In genomic region chr15:58070801-58071418, GRCh38 we compare ENCODE assay signal across 8 cellular contexts. TPM values are rescaled to one million over a fixed set of nuclear protein-coding genes. Genes with fewer than 3 reads are reported as not detected.
DNase-seq lines count a peak whose midpoint lies in the region; ATAC-seq and TF ChIP-seq lines count a peak whose summit lies in the region.

No MANE protein-coding gene starts in this region.

- CTCF ChIA-PET in activated CD4-positive, alpha-beta T cell treated with anti-CD3 and anti-CD28 coated beads, Interleukin-2, amount 10 ng/mL, durations not matched to agents 7 days and 5 days (lab: Charles Lee): interaction anchor here (0.7 to 1.6 kb wide), 7 partner anchors 13 to 1404 kb away, joined by 3 to 4 read pairs (median 3); no protein-coding TSS in a partner anchor

- H4K20me1 ChIP-seq in neural progenitor cell (ENCODE audit: low read depth): no peaks in the 10 kb centered on the region

- TF ChIP-seq CTCF in fibroblast of the aortic adventitia (IDR thresholded peaks at IDR 0.05; ENCODE audit: insufficient read depth, low read length): peak; percentile 93
- TF ChIP-seq CTCF in neural progenitor cell (IDR thresholded peaks at IDR 0.05): peak; percentile 99

- H3K36me3 Mint-ChIP-seq in activated CD4-positive, alpha-beta T cell treated with anti-CD3 and anti-CD28 coated beads, Interleukin-2, amount 10 ng/mL, durations not matched to agents 24 days and 14 days (ENCODE audit: low read depth): no peaks in the 10 kb centered on the region
- H3K36me3 Mint-ChIP-seq in activated CD4-positive, alpha-beta T cell treated with anti-CD3 and anti-CD28 coated beads, Interleukin-2, amount 10 ng/mL, durations not matched to agents 7 days and 5 days (ENCODE audit: low read depth): no peaks in the 10 kb centered on the region
- H3K36me3 Mint-ChIP-seq in neural progenitor cell: no peaks in the 10 kb centered on the region

- no peaks in the 10 kb centered on the region for H3K9me3 ChIP-seq in neural progenitor cell (ENCODE audit: low read depth)
- no peaks in the 10 kb centered on the region for H3K9me3 ChIP-seq in aorta (ENCODE audit: control insufficient read depth, low read length)

- peak overlapping the region; percentile 64 for H2AFZ ChIP-seq in neural progenitor cell (replicated peaks)

- no peak overlapping the region for H3K9ac ChIP-seq in neural progenitor cell

- no peak overlapping the region for H3K27ac Mint-ChIP-seq in activated CD4-positive, alpha-beta T cell treated with anti-CD3 and anti-CD28 coated beads, Interleukin-2, amount 10 ng/mL, durations not matched to agents 24 days and 14 days
- H3K27ac Mint-ChIP-seq in activated CD4-positive, alpha-beta T cell treated with anti-CD3 and anti-CD28 coated beads, Interleukin-2, amount 10 ng/mL, durations not matched to agents 7 days and 5 days: no peak overlapping the region
- no peak overlapping the region for H3K27ac Mint-ChIP-seq in neural progenitor cell

- intact Hi-C loops in activated CD4-positive, alpha-beta T cell treated with anti-CD3 and anti-CD28 coated beads, Interleukin-2, amount 10 ng/mL, durations not matched to agents 24 days and 14 days (cut with micrococcal nuclease): loop anchor here (2.0 kb wide), 1 partner anchor 206 kb away; no protein-coding TSS in a partner anchor
- intact Hi-C loops in aorta (cut with DNase I): no loop called here

- 32 to 36% methylated on average over 7 of the region's 7 CpGs for WGBS in aorta, 2 donors

- ATAC-seq in aorta (ENCODE audit: low FRiP score): no peak
- no peak for ATAC-seq in GM21381 (IDR thresholded peaks at IDR 0.05; ENCODE audit: unreplicated experiment)

- H3K4me1 ChIP-seq in neural progenitor cell (no peaks in the 10 kb centered on the region), aorta (ENCODE audit: control insufficient read depth in 1 of 2, insufficient read depth in 2 of 2, low read length in 2 of 2) (no peaks in the 10 kb centered on the region)

- no peaks in the 10 kb centered on the region for H3K9me3 Mint-ChIP-seq in activated CD4-positive, alpha-beta T cell treated with anti-CD3 and anti-CD28 coated beads, Interleukin-2, amount 10 ng/mL, durations not matched to agents 24 days and 14 days
- H3K9me3 Mint-ChIP-seq in activated CD4-positive, alpha-beta T cell treated with anti-CD3 and anti-CD28 coated beads, Interleukin-2, amount 10 ng/mL, durations not matched to agents 7 days and 5 days: no peaks in the 10 kb centered on the region
- H3K9me3 Mint-ChIP-seq in neural progenitor cell: no peaks in the 10 kb centered on the region

- no peak overlapping the region for H3K27ac ChIP-seq in neural progenitor cell
- H3K27ac ChIP-seq in aorta (ENCODE audit: low read depth in 1 of 2, low read length in 2 of 2): no peak overlapping the region

- peaks cover 4% of the 10 kb centered on the region for H3F3A ChIP-seq in neural progenitor cell (ENCODE audit: low read depth)

- POLR2A ChIA-PET in activated CD4-positive, alpha-beta T cell treated with anti-CD3 and anti-CD28 coated beads, Interleukin-2, amount 10 ng/mL, durations not matched to agents 7 days and 5 days (lab: Charles Lee): no interaction called here

- H3K4me2 ChIP-seq in neural progenitor cell: no peak overlapping the region

- H3K27me3 ChIP-seq in neural progenitor cell (peaks cover 22% of the 10 kb centered on the region), aorta (ENCODE audit: control insufficient read depth in 1 of 2, insufficient read depth in 2 of 2, low read length in 1 of 2) (no peaks in the 10 kb centered on the region)

- H3K4me3 ChIP-seq in fibroblast of the aortic adventitia (ENCODE audit: low read depth, low read length) (no peak overlapping the region), neural progenitor cell (no peak overlapping the region), aorta (ENCODE audit: low read length in 2 of 2) (no peak overlapping the region)

- no peaks in the 10 kb centered on the region for H3K79me2 ChIP-seq in neural progenitor cell (ENCODE audit: low read depth)

- H3K36me3 ChIP-seq in neural progenitor cell: no peaks in the 10 kb centered on the region
- no peaks in the 10 kb centered on the region for H3K36me3 ChIP-seq in aorta (ENCODE audit: control insufficient read depth in 1 of 2, insufficient read depth in 2 of 2, low read length in 1 of 2)

- peak; percentile 83 for DNase-seq in activated CD4-positive, alpha-beta T cell treated with anti-CD3 and anti-CD28 coated beads, Interleukin-2, amount 10 ng/mL, durations not matched to agents 24 days and 14 days
- no peak for DNase-seq in activated CD4-positive, alpha-beta T cell treated with anti-CD3 and anti-CD28 coated beads, Interleukin-2, amount 50 U/mL, for 1 hour
- DNase-seq in NCI-H1930 (lab: John Stamatoyannopoulos, UW) (peak; percentile 14 to 33), fibroblast of the aortic adventitia (ENCODE audit: low read depth) (peak; percentile 65), neural progenitor cell (ENCODE audit: low spot score) (peak; percentile 69), aorta (peak; percentile 55 to 81)
- peak; percentile 61 for DNase-seq in activated CD4-positive, alpha-beta T cell treated with anti-CD3 and anti-CD28 coated beads, Interleukin-2, amount 10 ng/mL, durations not matched to agents 7 days and 5 days

- peaks cover 55% of the 10 kb centered on the region for H3K27me3 Mint-ChIP-seq in activated CD4-positive, alpha-beta T cell treated with anti-CD3 and anti-CD28 coated beads, Interleukin-2, amount 10 ng/mL, durations not matched to agents 24 days and 14 days
- peaks cover 47% of the 10 kb centered on the region for H3K27me3 Mint-ChIP-seq in activated CD4-positive, alpha-beta T cell treated with anti-CD3 and anti-CD28 coated beads, Interleukin-2, amount 10 ng/mL, durations not matched to agents 7 days and 5 days
- peaks cover 14% of the 10 kb centered on the region for H3K27me3 Mint-ChIP-seq in neural progenitor cell (ENCODE audit: insufficient read depth, low read depth)

- peaks cover 4% of the 10 kb centered on the region for H3K4me1 Mint-ChIP-seq in activated CD4-positive, alpha-beta T cell treated with anti-CD3 and anti-CD28 coated beads, Interleukin-2, amount 10 ng/mL, durations not matched to agents 24 days and 14 days
- peaks cover 4% of the 10 kb centered on the region for H3K4me1 Mint-ChIP-seq in activated CD4-positive, alpha-beta T cell treated with anti-CD3 and anti-CD28 coated beads, Interleukin-2, amount 10 ng/mL, durations not matched to agents 7 days and 5 days
- H3K4me1 Mint-ChIP-seq in neural progenitor cell: peaks cover 4% of the 10 kb centered on the region

- no peak overlapping the region for H3K4me3 Mint-ChIP-seq in activated CD4-positive, alpha-beta T cell treated with anti-CD3 and anti-CD28 coated beads, Interleukin-2, amount 10 ng/mL, durations not matched to agents 24 days and 14 days
- H3K4me3 Mint-ChIP-seq in activated CD4-positive, alpha-beta T cell treated with anti-CD3 and anti-CD28 coated beads, Interleukin-2, amount 10 ng/mL, durations not matched to agents 7 days and 5 days: no peak overlapping the region
- no peak overlapping the region for H3K4me3 Mint-ChIP-seq in neural progenitor cell

RNA-seq across cellular contexts. Expression of gene ALDH1A2, which starts 5.4 kb away (rescaled TPM):
- 0.37 and 0.57 TPM in 2 replicates for total RNA-seq in activated CD4-positive, alpha-beta T cell treated with anti-CD3 and anti-CD28 coated beads, Interleukin-2, amount 10 ng/mL, durations not matched to agents 24 days and 14 days
- not detected for total RNA-seq in activated CD4-positive, alpha-beta T cell treated with anti-CD3 and anti-CD28 coated beads, Interleukin-2, amount 10 ng/mL, durations not matched to agents 7 days and 5 days
- total RNA-seq in fibroblast of the aortic adventitia (ENCODE audit: low replicate concordance) (0.08 and 2.1 TPM in 2 replicates), neural progenitor cell (ENCODE audit: low replicate concordance) (30.8 and 52.5 TPM in 2 replicates), aorta (10 to 100 TPM in 1 of 2 donors, 1 to 10 TPM in 1; 5.9 to 10.0 TPM)
- 10 to 100 TPM in 1 of 2 donors, 1 to 10 TPM in 1; 3.8 to 15.1 TPM for polyA plus RNA-seq in aorta
